8 cellular contexts compared by ENCODE assay signal in genomic region chr14:104225283-104226190, GRCh38.
DNase-seq lines count a peak whose midpoint lies in the region; ATAC-seq and TF ChIP-seq lines count a peak whose summit lies in the region.
"Not testable (repeated sequence)": the region's sequence is repeated elsewhere in the genome, so short reads cannot be mapped to it uniquely, and the experiment has no call there.

No MANE protein-coding gene starts in this region.

- H3K9me2 ChIP-seq in PC-9 (ENCODE audit: insufficient read depth), result not testable (repeated sequence)

- POLR2A ChIA-PET in PC-9 (lab: Charles Lee; ENCODE audit: unreplicated experiment), result interaction anchor here (0.5 to 0.9 kb wide), 3 partner anchors 115 to 366 kb away, joined by 3 to 14 read pairs (median 4); no protein-coding TSS in a partner anchor

- H4K20me1 ChIP-seq in BLaER1, result peaks cover 22% of the 10 kb centered on the region; the same call in 1 of the 2 replicates
- H4K20me1 ChIP-seq in PC-9 (ENCODE audit: insufficient read depth), result not testable (repeated sequence)

- 11 to 13% methylated on average over 5 to 26 of the region's 28 CpGs for WGBS in body of pancreas, 2 donors

- peak overlapping the region; percentile 97 for H3K4me2 ChIP-seq in BLaER1
- H3K4me2 ChIP-seq in PC-9, result not testable (repeated sequence)

- not testable (repeated sequence) for BruUV-seq in PC-9 (replicated peaks; lab: Mats Ljungman, UMichigan)

- not testable (repeated sequence) for ATAC-seq in body of pancreas
- ATAC-seq in left colon, result peak; percentile 35

- intact Hi-C loops in PC-9 (cut with micrococcal nuclease; ENCODE audit: unreplicated experiment); body of pancreas (cut with DNase I); left colon (cut with DNase I, micrococcal nuclease); posterior vena cava (cut with DNase I): not testable (repeated sequence)

- H3K36me3 ChIP-seq in BLaER1; PC-9 (ENCODE audit: low read depth); body of pancreas (replicated peaks in 1 of 2; ENCODE audit: insufficient read depth in 1 of 2, low read depth in 2 of 2): not testable (repeated sequence)

- H3K9me3 ChIP-seq in BLaER1; PC-9 (ENCODE audit: insufficient read depth, low read depth); body of pancreas: not testable (repeated sequence)

- not testable (repeated sequence) for TF ChIP-seq CTCF in PC-9 (conservative IDR thresholded peaks at IDR 0.05); body of pancreas (IDR thresholded peaks at IDR 0.05)

- not testable (repeated sequence) for H2AFZ ChIP-seq in PC-9

- not testable (repeated sequence) for H3K9ac ChIP-seq in BLaER1

- H3K4me1 ChIP-seq in BLaER1, result peaks cover 94% of the 10 kb centered on the region
- not testable (repeated sequence) for H3K4me1 ChIP-seq in PC-9 (replicated peaks; ENCODE audit: insufficient read depth)
- peaks cover 41% of the 10 kb centered on the region for H3K4me1 ChIP-seq in body of pancreas

- H3K27ac ChIP-seq in BLaER1, PC-9, body of pancreas: not testable (repeated sequence)

- H3K27me3 ChIP-seq in BLaER1, body of pancreas: not testable (repeated sequence)
- peaks cover 39% of the 10 kb centered on the region for H3K27me3 ChIP-seq in PC-9 (ENCODE audit: insufficient read depth, low read depth)

- TF ChIP-seq POLR2A in body of pancreas (IDR thresholded peaks at IDR 0.05), result not testable (repeated sequence)

- DNase-seq in ELF-1 (ENCODE audit: low read depth, low spot score) (peak; percentile 61), NCI-H1417 (lab: John Stamatoyannopoulos, UW) (peak; percentile 61 to 91 (median 71)), NCI-H345 treated with DMSO at 0.1 percent for 48 hours (lab: John Stamatoyannopoulos, UW; ENCODE audit: unreplicated experiment) (peak; percentile 47), PC-9 (peak; percentile 56 to 70), body of pancreas (peak in 3 of 4 donors; percentile 46 to 71 (median 57)), left colon (peak; percentile 79 to 89), posterior vena cava (ENCODE audit: low spot score) (peak; percentile 73)

- not testable (repeated sequence) for H3K4me3 ChIP-seq in BLaER1, PC-9, body of pancreas

- CTCF ChIA-PET in PC-9 (lab: Charles Lee), result not testable (repeated sequence)

- H3F3A ChIP-seq in PC-9 (ENCODE audit: insufficient read depth, low read depth), result not testable (repeated sequence)

- H3K79me2 ChIP-seq in PC-9 (ENCODE audit: low read depth), result not testable (repeated sequence)
